17 cellular contexts compared by ENCODE assay signal in genomic region chr9:108445431-108446018, GRCh38.
DNase-seq lines count a peak whose midpoint lies in the region; ATAC-seq, FAIRE-seq and TF ChIP-seq lines count a peak whose summit lies in the region.
"Had no signal": no experiment of that assay in that cellular context is flagged by ENCODE, and none has a peak within 500 bp of the region (broad histone marks: within the 10 kb centered on the region; RNA-seq: fewer than 3 reads in every experiment).

No MANE protein-coding gene starts in this region.

- no peak overlapping the region for H3K4me3 ChIP-seq in HCT116 (replicated peaks in 1 of 2; ENCODE audit: low read depth in 1 of 2, low read length in 2 of 2)
- H3K4me3 ChIP-seq in adipocyte (ENCODE audit: low read length): no peak overlapping the region
- H3K4me3 ChIP-seq: mucosa of descending colon had no signal

- H3K27ac Mint-ChIP-seq in progenitor cell of endocrine pancreas: peak overlapping the region; percentile 17
- H3K27ac Mint-ChIP-seq in CD14-positive monocyte: no peak overlapping the region
- H3K27ac Mint-ChIP-seq: activated naive CD4-positive, alpha-beta T cell treated with anti-CD3 and anti-CD28 coated beads, Interleukin-2, amount 50 U/mL, for 24 hours; immature natural killer cell; stimulated activated naive B cell treated with anti-CD40 and anti-IgM and Interleukin-4, amounts not matched to agents 10 μg/mL and 1 μg/mL and 100 μg/mL, for 72 hours had no signal

- intact Hi-C loops in HCT116 (cut with micrococcal nuclease): loop anchor here (10.0 kb wide), 1 partner anchor 961 kb away; the partner anchor contains the start of gene KLF4
- intact Hi-C loops in CD14-positive monocyte (cut with micrococcal nuclease): no loop called here

- no peak for TF ChIP-seq RAD21 in HCT116 (IDR thresholded peaks at IDR 0.05; ENCODE audit: low read depth)

- peak overlapping the region; percentile 58 for H2AFZ ChIP-seq in HCT116 (ENCODE audit: low read depth, low read length, poor library complexity, severe bottlenecking)

- peak overlapping the region; percentile 66 for H3K4me2 ChIP-seq in HCT116 (ENCODE audit: low read length)
- H3K4me2 ChIP-seq: KMS-11 had no signal

- no peaks in the 10 kb centered on the region for H3K79me2 ChIP-seq in HCT116 (ENCODE audit: insufficient read depth, low read length)

- no peak for TF ChIP-seq CTCF in HCT116 (IDR thresholded peaks at IDR 0.05 in 2 of 3, conservative IDR thresholded peaks at IDR 0.05 in 1 of 3; ENCODE audit: borderline replicate concordance in 1 of 3, insufficient read depth in 1 of 3, low read depth in 2 of 3, low read length in 2 of 3)
- no peak for TF ChIP-seq CTCF in progenitor cell of endocrine pancreas (IDR thresholded peaks at IDR 0.05; ENCODE audit: unreplicated experiment)
- TF ChIP-seq CTCF in CD14-positive monocyte (IDR thresholded peaks at IDR 0.05): no peak

- CTCF ChIA-PET in HCT116 (lab: Charles Lee): interaction anchor here (0.9 kb wide), 1 partner anchor 22 kb away, joined by 3 read pairs; no protein-coding TSS in a partner anchor

- peak; percentile 25 for ATAC-seq in HCT116
- ATAC-seq in GM21447 (IDR thresholded peaks at IDR 0.05; ENCODE audit: unreplicated experiment): no peak
- no peak for ATAC-seq in activated CD4-positive, CD25-positive, alpha-beta regulatory T cell treated with anti-CD3 and anti-CD28 coated beads, Interleukin-2, amount 50 U/mL, for 24 hours
- ATAC-seq: stimulated activated naive B cell treated with anti-CD40 and anti-IgM and Interleukin-4, amounts not matched to agents 10 μg/mL and 1 μg/mL and 100 μg/mL, for 72 hours had no signal

- H3K27me3 Mint-ChIP-seq in progenitor cell of endocrine pancreas: peaks cover 24% of the 10 kb centered on the region
- peaks cover 0 to 3% (median 2%) of the 10 kb centered on the region in 3 donors for H3K27me3 Mint-ChIP-seq in CD14-positive monocyte (ENCODE audit: low read depth in 3 of 3)
- H3K27me3 Mint-ChIP-seq: activated naive CD4-positive, alpha-beta T cell treated with anti-CD3 and anti-CD28 coated beads, Interleukin-2, amount 50 U/mL, for 24 hours had no signal

- no peaks in the 10 kb centered on the region for H3K36me3 ChIP-seq in HCT116 (ENCODE audit: control insufficient read depth in 1 of 2, insufficient read depth in 2 of 2, low read length in 2 of 2)
- no peaks in the 10 kb centered on the region for H3K36me3 ChIP-seq in adipocyte (ENCODE audit: control insufficient read depth, insufficient read depth, low read length, severe bottlenecking)

- no peak for TF ChIP-seq POLR2A in HCT116 (IDR thresholded peaks at IDR 0.05; ENCODE audit: borderline replicate concordance, extremely low read depth, insufficient read depth, insufficient read length)

- H3K4me1 Mint-ChIP-seq in progenitor cell of endocrine pancreas (ENCODE audit: low read depth) (peaks cover 18% of the 10 kb centered on the region), CD14-positive monocyte (peaks cover 3% of the 10 kb centered on the region)
- H3K4me1 Mint-ChIP-seq: activated naive CD4-positive, alpha-beta T cell treated with anti-CD3 and anti-CD28 coated beads, Interleukin-2, amount 50 U/mL, for 24 hours; immature natural killer cell; stimulated activated naive B cell treated with anti-CD40 and anti-IgM and Interleukin-4, amounts not matched to agents 10 μg/mL and 1 μg/mL and 100 μg/mL, for 72 hours had no signal

- H3K4me1 ChIP-seq in HCT116 (ENCODE audit: control insufficient read depth in 1 of 2, insufficient read depth in 2 of 2, low read length in 2 of 2): peaks cover 29 to 36% of the 10 kb centered on the region in 2 experiments
- H3K4me1 ChIP-seq in adipocyte (ENCODE audit: control insufficient read depth, insufficient read depth, low read length): peaks cover 55% of the 10 kb centered on the region

- RAD21 ChIA-PET in HCT116 (lab: Charles Lee; ENCODE audit: low non-redundant PET in 1 of 2, low total read pairs in 2 of 2, uncharacterized antibody in 2 of 2, unreplicated experiment in 2 of 2): no interaction called here

- no peaks in the 10 kb centered on the region for H3K9me2 ChIP-seq in HCT116 (ENCODE audit: insufficient read depth)

- H3K27me3 ChIP-seq in HCT116 (ENCODE audit: insufficient read depth, low read length) (no peaks in the 10 kb centered on the region), adipocyte (replicated peaks; ENCODE audit: control insufficient read depth, insufficient read depth, low read length) (no peaks in the 10 kb centered on the region)

- DNase-seq in HCT116 (ENCODE audit: low read depth, low spot score): no peak
- DNase-seq in adipocyte (ENCODE audit: low read depth): no peak
- peak; percentile 8 to 22 for DNase-seq in frontal cortex (ENCODE audit: low spot score in 2 of 2)
- no peak for DNase-seq in progenitor cell of endocrine pancreas (ENCODE audit: low spot score, unreplicated experiment)
- DNase-seq in activated CD4-positive, alpha-beta T cell treated with anti-CD3 and anti-CD28 coated beads, Interleukin-2, amount 50 U/mL, for 4 hours: no peak
- no peak for DNase-seq in CD14-positive monocyte (ENCODE audit: low spot score)
- DNase-seq: immature natural killer cell; mucosa of descending colon; NCI-H1436 treated with DMSO at 0.1 percent for 48 hours; retina; stimulated activated naive B cell treated with anti-CD40 and anti-IgM and Interleukin-4, amounts not matched to agents 10 μg/mL and 1 μg/mL and 100 μg/mL, for 72 hours had no signal

- H3K4me3 Mint-ChIP-seq in progenitor cell of endocrine pancreas (ENCODE audit: low read depth) (no peak overlapping the region), CD14-positive monocyte (no peak overlapping the region)
- H3K4me3 Mint-ChIP-seq: activated naive CD4-positive, alpha-beta T cell treated with anti-CD3 and anti-CD28 coated beads, Interleukin-2, amount 50 U/mL, for 24 hours; immature natural killer cell; stimulated activated naive B cell treated with anti-CD40 and anti-IgM and Interleukin-4, amounts not matched to agents 10 μg/mL and 1 μg/mL and 100 μg/mL, for 72 hours had no signal

- no peak for FAIRE-seq in frontal cortex (lab: Jason Lieb, UNC)
- FAIRE-seq: colon had no signal

- H3K9ac ChIP-seq in HCT116 (ENCODE audit: low read length) (no peak overlapping the region), adipocyte (ENCODE audit: low read length) (peak overlapping the region; percentile 93)
- H3K9ac ChIP-seq: KMS-11 had no signal

- BruUV-seq in HCT116 (replicated peaks; lab: Mats Ljungman, UMichigan): no TSS peak

- POLR2A ChIA-PET in HCT116 (lab: Charles Lee): no interaction called here

- H3K9me3 Mint-ChIP-seq in progenitor cell of endocrine pancreas (ENCODE audit: low read depth) (no peaks in the 10 kb centered on the region), CD14-positive monocyte (peaks cover 0 to 8% (median 2%) of the 10 kb centered on the region in 7 donors)
- H3K9me3 Mint-ChIP-seq: stimulated activated naive B cell treated with anti-CD40 and anti-IgM and Interleukin-4, amounts not matched to agents 10 μg/mL and 1 μg/mL and 100 μg/mL, for 72 hours had no signal

- H3K27ac ChIP-seq in HCT116 (ENCODE audit: low read depth, low read length): no peak overlapping the region
- H3K27ac ChIP-seq: KMS-11, VCaP had no signal

- H3K9me3 ChIP-seq in HCT116 (ENCODE audit: control insufficient read depth in 1 of 2, insufficient read depth in 1 of 2, low read depth in 1 of 2, low read length in 2 of 2) (no peaks in the 10 kb centered on the region), adipocyte (ENCODE audit: control insufficient read depth, low read length) (no peaks in the 10 kb centered on the region)
- H3K9me3 ChIP-seq: mucosa of descending colon had no signal

- no peaks in the 10 kb centered on the region for H3K36me3 Mint-ChIP-seq in progenitor cell of endocrine pancreas (ENCODE audit: insufficient read depth)
- H3K36me3 Mint-ChIP-seq in CD14-positive monocyte: no peaks in the 10 kb centered on the region
- H3K36me3 Mint-ChIP-seq: activated naive CD4-positive, alpha-beta T cell treated with anti-CD3 and anti-CD28 coated beads, Interleukin-2, amount 50 U/mL, for 24 hours; immature natural killer cell had no signal

- H4K20me1 ChIP-seq in HCT116 (ENCODE audit: insufficient read depth): no peaks in the 10 kb centered on the region

TF ChIP-seq in HCT116, 20 proteins besides CTCF, POLR2A, EP300 and RAD21:
- TF ChIP-seq ZNF274 (IDR thresholded peaks at IDR 0.05; ENCODE audit: low read depth, low read length): no peak
- TF ChIP-seq, protein P1, sequence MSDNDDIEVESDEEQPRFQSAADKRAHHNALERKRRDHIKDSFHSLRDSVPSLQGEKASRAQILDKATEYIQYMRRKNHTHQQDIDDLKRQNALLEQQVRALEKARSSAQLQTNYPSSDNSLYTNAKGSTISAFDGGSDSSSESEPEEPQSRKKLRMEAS (IDR thresholded peaks at IDR 0.05): no peak
- peak; percentile 66 for TF ChIP-seq TCF7L2 (IDR thresholded peaks at IDR 0.05; ENCODE audit: borderline replicate concordance, extremely low read depth, insufficient read depth, insufficient read length)

Comparison
In these comparisons a context has a peak if more than half of its experiments do, and no peak if none do; other contexts are left out.
1. DNase-seq: peak in frontal cortex (2 of 2); none in HCT116 (single experiment), adipocyte (single experiment), progenitor cell of endocrine pancreas (single experiment), activated CD4-positive, alpha-beta T cell treated with anti-CD3 and anti-CD28 coated beads, Interleukin-2, amount 50 U/mL, for 4 hours (0 of 2) and CD14-positive monocyte (single experiment).